ENCODE assay signal across 1 cellular context in the genomic region with DNA sequence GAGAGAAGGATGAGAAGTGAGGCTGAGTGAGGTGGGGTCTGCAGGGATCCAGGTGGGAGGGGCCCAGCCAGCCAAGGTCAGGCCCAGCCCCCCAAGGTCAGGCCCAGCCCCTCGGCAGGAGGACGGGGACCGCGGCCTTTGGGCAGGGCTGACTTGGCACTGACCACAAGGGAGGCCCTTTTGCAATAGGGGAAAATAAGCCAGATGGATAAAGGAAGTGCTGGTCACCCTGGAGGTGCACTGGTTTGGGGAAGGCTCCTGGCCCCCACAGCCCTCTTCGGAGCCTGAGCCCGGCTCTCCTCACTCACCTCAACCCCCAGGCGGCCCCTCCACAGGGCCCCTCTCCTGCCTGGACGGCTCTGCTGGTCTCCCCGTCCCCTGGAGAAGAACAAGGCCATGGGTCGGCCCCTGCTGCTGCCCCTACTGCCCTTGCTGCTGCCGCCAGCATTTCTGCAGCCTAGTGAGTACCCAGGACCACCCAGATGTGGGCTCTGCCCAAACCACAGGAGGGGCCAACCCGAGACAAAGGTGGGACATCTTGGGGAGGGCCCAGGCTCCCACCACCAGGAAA.
TF ChIP-seq lines count a peak whose summit lies in the region.

A gene (plus strand): TSS at position 227 of the 571 bp plus-strand sequence. CDS start 170 bp downstream, at position 397.

TF ChIP-seq in IMR-90, 13 proteins besides CTCF, POLR2A, EP300 and RAD21:
- TF ChIP-seq SMC3 (IDR thresholded peaks at IDR 0.05; ENCODE audit: low read depth, low read length) = no peak
- TF ChIP-seq NFE2L2 (IDR thresholded peaks at IDR 0.05; ENCODE audit: low read depth, low read length) = no peak
- TF ChIP-seq, protein P1, sequence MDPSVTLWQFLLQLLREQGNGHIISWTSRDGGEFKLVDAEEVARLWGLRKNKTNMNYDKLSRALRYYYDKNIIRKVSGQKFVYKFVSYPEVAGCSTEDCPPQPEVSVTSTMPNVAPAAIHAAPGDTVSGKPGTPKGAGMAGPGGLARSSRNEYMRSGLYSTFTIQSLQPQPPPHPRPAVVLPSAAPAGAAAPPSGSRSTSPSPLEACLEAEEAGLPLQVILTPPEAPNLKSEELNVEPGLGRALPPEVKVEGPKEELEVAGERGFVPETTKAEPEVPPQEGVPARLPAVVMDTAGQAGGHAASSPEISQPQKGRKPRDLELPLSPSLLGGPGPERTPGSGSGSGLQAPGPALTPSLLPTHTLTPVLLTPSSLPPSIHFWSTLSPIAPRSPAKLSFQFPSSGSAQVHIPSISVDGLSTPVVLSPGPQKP (IDR thresholded peaks at IDR 0.05; ENCODE audit: borderline replicate concordance, low read depth, low read length) = no peak
